Comparison of ENCODE assay signal across 9 cellular contexts in the genomic region with DNA sequence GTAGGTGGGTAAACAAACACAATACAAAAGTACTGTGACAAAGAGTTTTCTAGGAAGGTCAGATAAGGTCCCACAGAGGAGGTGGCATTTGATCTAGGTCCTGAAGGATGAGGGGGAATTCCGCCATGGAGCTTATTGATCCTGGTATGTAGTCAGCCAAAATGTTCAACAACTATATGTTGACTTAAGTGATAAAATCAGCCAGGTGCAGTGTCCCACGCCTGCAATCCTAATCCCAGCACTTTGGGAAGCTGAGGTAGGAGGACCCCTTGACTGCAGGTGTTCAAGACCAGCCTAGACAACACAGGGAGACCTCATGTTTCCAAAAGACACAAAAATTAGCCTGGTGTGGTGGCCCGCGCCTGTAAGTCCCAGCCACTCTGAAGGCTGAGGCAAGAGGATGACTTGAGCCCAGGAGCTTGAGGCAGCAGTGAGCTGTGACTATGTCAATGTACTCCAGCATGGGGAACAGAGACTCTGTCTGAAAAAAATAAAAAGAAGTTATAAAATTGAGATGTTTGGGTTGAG. TPM values are rescaled to one million over a fixed set of nuclear protein-coding genes. Genes with fewer than 3 reads are reported as not detected.
DNase-seq lines count a peak whose midpoint lies in the region; ATAC-seq and TF ChIP-seq lines count a peak whose summit lies in the region.
"Had no signal": no experiment of that assay in that cellular context is flagged by ENCODE, and none has a peak within 500 bp of the region (broad histone marks: within the 10 kb centered on the region; RNA-seq: fewer than 3 reads in every experiment).

No MANE protein-coding gene starts in this region.

- DNase-seq in SK-N-SH: no peak
- no peak for DNase-seq in T-helper 17 cell
- DNase-seq in psoas muscle: no peak
- DNase-seq in activated CD4-positive, alpha-beta T cell treated with anti-CD3 and anti-CD28 coated beads for 1 hour: no peak
- no peak for DNase-seq in activated CD8-positive, alpha-beta memory T cell treated with anti-CD3 and anti-CD28 coated beads, Interleukin-2, amount 50 U/mL, for 4 hours
- DNase-seq: NCI-H510A had no signal

- no peak for TF ChIP-seq CTCF in SK-N-SH (IDR thresholded peaks at IDR 0.05)
- no peak for TF ChIP-seq CTCF in psoas muscle (IDR thresholded peaks at IDR 0.05)

- no peak for TF ChIP-seq RAD21 in SK-N-SH (IDR thresholded peaks at IDR 0.05; ENCODE audit: low read length)

- POLR2A ChIA-PET in SK-N-SH (lab: Yijun Ruan, JAX): interaction anchor here (0.9 to 1.3 kb wide), 2 partner anchors 125 to 206 kb away, joined by 4 to 5 read pairs; a partner anchor contains a TSS

- no peak overlapping the region for H3K27ac Mint-ChIP-seq in T-helper 17 cell

- H3K27me3 ChIP-seq in SK-N-SH (ENCODE audit: insufficient read depth) (no peaks in the 10 kb centered on the region), psoas muscle (ENCODE audit: insufficient read depth in 3 of 3, low read length in 2 of 3) (no peaks in the 10 kb centered on the region)

- H3K9ac ChIP-seq in SK-N-SH: no peak overlapping the region

- 93% methylated on average over 4 of the region's 4 CpGs for WGBS in SK-N-SH (ENCODE audit: low lambda C conversion rate)
- 71 to 80% (median 75%) methylated on average over 4 of the region's 4 CpGs for WGBS in psoas muscle, 3 donors

- H4K20me1 ChIP-seq in SK-N-SH (ENCODE audit: insufficient read depth): no peaks in the 10 kb centered on the region

- no peak overlapping the region for H3K4me3 Mint-ChIP-seq in T-helper 17 cell

- H3K27ac ChIP-seq in SK-N-SH (ENCODE audit: low read depth in 2 of 2, low read length in 1 of 2): no peak overlapping the region
- H3K27ac ChIP-seq in psoas muscle: no peak overlapping the region

- H3K27me3 Mint-ChIP-seq in T-helper 17 cell: no peaks in the 10 kb centered on the region

- no peaks in the 10 kb centered on the region for H3K9me3 ChIP-seq in SK-N-SH
- H3K9me3 ChIP-seq in T-helper 17 cell (ENCODE audit: control insufficient read depth, low read length, poor library complexity, severe bottlenecking): no peaks in the 10 kb centered on the region
- H3K9me3 ChIP-seq in psoas muscle: no peaks in the 10 kb centered on the region

- CTCF ChIA-PET in SK-N-SH (lab: Yijun Ruan, JAX): interaction anchor here (0.7 to 3.1 kb wide), 38 partner anchors 10 to 1362 kb away, joined by 3 to 44 read pairs (median 4); a partner anchor contains a TSS

- no peak overlapping the region for H3K4me2 ChIP-seq in SK-N-SH

- H3K4me1 Mint-ChIP-seq in T-helper 17 cell: peaks cover 21% of the 10 kb centered on the region

- no peaks in the 10 kb centered on the region for H3F3A ChIP-seq in SK-N-SH (replicated peaks; ENCODE audit: insufficient read depth)

- H3K4me1 ChIP-seq in SK-N-SH (ENCODE audit: control insufficient read depth in 1 of 2, insufficient read depth in 2 of 2, low read depth in 1 of 2, low read length in 1 of 2): no peaks in the 10 kb centered on the region
- no peaks in the 10 kb centered on the region for H3K4me1 ChIP-seq in psoas muscle

- H3K36me3 Mint-ChIP-seq in T-helper 17 cell (ENCODE audit: low read depth): no peaks in the 10 kb centered on the region

- no peaks in the 10 kb centered on the region for H3K36me3 ChIP-seq in SK-N-SH (replicated peaks in 1 of 2; ENCODE audit: control insufficient read depth in 1 of 2, insufficient read depth in 2 of 2, low read length in 1 of 2)
- no peaks in the 10 kb centered on the region for H3K36me3 ChIP-seq in psoas muscle (ENCODE audit: insufficient read depth in 1 of 2, low read depth in 1 of 2)

- H3K4me3 ChIP-seq in SK-N-SH (ENCODE audit: low read depth in 2 of 2, low read length in 1 of 2): no peak overlapping the region
- H3K4me3 ChIP-seq in psoas muscle: no peak overlapping the region

- TF ChIP-seq EP300 in SK-N-SH (IDR thresholded peaks at IDR 0.05; ENCODE audit: borderline replicate concordance in 1 of 2, low read depth in 1 of 2, low read length in 1 of 2): no peak

- no peaks in the 10 kb centered on the region for H3K79me2 ChIP-seq in SK-N-SH (ENCODE audit: insufficient read depth)

- intact Hi-C loops in psoas muscle (cut with DNase I): loop anchor here (5.0 kb wide), 3 partner anchors 66 to 126 kb away; a partner anchor contains a TSS

- no peaks in the 10 kb centered on the region for H3K9me2 ChIP-seq in SK-N-SH

- peak; percentile 37; the same call in 2 of the 3 replicates for ATAC-seq in SK-N-SH treated with all-trans-retinoic acid at 6 μM for 48 hours
- ATAC-seq in HG02763 (IDR thresholded peaks at IDR 0.05; ENCODE audit: unreplicated experiment): peak; percentile 12
- peak; percentile 16 for ATAC-seq in T-helper 17 cell
- peak; percentile 17 to 63 (median 39) for ATAC-seq in psoas muscle
- no peak for ATAC-seq in GM18870 (IDR thresholded peaks at IDR 0.05; ENCODE audit: unreplicated experiment)

- no peak overlapping the region for H2AFZ ChIP-seq in SK-N-SH (ENCODE audit: low read depth)

TF ChIP-seq in SK-N-SH treated with all-trans-retinoic acid at 6 μM for 48 hours, 23 proteins besides CTCF, POLR2A, EP300 and RAD21 (continues in another document):
- TF ChIP-seq TOX (CRISPR knock-in tag; IDR thresholded peaks at IDR 0.05; ENCODE audit: borderline replicate concordance): no peak
- TF ChIP-seq, protein P1, sequence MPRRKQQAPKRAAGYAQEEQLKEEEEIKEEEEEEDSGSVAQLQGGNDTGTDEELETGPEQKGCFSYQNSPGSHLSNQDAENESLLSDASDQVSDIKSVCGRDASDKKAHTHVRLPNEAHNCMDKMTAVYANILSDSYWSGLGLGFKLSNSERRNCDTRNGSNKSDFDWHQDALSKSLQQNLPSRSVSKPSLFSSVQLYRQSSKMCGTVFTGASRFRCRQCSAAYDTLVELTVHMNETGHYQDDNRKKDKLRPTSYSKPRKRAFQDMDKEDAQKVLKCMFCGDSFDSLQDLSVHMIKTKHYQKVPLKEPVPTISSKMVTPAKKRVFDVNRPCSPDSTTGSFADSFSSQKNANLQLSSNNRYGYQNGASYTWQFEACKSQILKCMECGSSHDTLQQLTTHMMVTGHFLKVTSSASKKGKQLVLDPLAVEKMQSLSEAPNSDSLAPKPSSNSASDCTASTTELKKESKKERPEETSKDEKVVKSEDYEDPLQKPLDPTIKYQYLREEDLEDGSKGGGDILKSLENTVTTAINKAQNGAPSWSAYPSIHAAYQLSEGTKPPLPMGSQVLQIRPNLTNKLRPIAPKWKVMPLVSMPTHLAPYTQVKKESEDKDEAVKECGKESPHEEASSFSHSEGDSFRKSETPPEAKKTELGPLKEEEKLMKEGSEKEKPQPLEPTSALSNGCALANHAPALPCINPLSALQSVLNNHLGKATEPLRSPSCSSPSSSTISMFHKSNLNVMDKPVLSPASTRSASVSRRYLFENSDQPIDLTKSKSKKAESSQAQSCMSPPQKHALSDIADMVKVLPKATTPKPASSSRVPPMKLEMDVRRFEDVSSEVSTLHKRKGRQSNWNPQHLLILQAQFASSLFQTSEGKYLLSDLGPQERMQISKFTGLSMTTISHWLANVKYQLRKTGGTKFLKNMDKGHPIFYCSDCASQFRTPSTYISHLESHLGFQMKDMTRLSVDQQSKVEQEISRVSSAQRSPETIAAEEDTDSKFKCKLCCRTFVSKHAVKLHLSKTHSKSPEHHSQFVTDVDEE (CRISPR knock-in tag; IDR thresholded peaks at IDR 0.05): no peak
- TF ChIP-seq OSR1 (CRISPR knock-in tag; IDR thresholded peaks at IDR 0.05): no peak
- no peak for TF ChIP-seq BACH2 (CRISPR knock-in tag; IDR thresholded peaks at IDR 0.05; ENCODE audit: borderline replicate concordance)
- no peak for TF ChIP-seq ESRRG (CRISPR knock-in tag; IDR thresholded peaks at IDR 0.05)

TF ChIP-seq in SK-N-SH, 30 proteins besides CTCF, POLR2A, EP300 and RAD21:
- no peak for TF ChIP-seq FOXJ3 (CRISPR knock-in tag; IDR thresholded peaks at IDR 0.05)
- no peak for TF ChIP-seq YY1 (IDR thresholded peaks at IDR 0.05; ENCODE audit: low read depth)
- TF ChIP-seq SIN3A (IDR thresholded peaks at IDR 0.05; ENCODE audit: borderline replicate concordance, low read depth, low read length): no peak
- TF ChIP-seq POLR2AphosphoS5 (IDR thresholded peaks at IDR 0.05; ENCODE audit: low read depth, low read length): no peak
- TF ChIP-seq FOSL2 (IDR thresholded peaks at IDR 0.05; ENCODE audit: borderline replicate concordance, low read depth): no peak
- no peak for TF ChIP-seq NRF1 (IDR thresholded peaks at IDR 0.05; ENCODE audit: low read depth, low read length)
- TF ChIP-seq MXI1 (IDR thresholded peaks at IDR 0.05; ENCODE audit: low read depth, low read length): no peak
- TF ChIP-seq RCOR1 (IDR thresholded peaks at IDR 0.05; ENCODE audit: low read length): no peak

RNA-seq across cellular contexts. Expression of a gene that starts 46.4 kb away (rescaled TPM):
- polyA plus RNA-seq in SK-N-SH (2012; rRNA removed) (63.4 and 73.8 TPM in 2 replicates), psoas muscle (1,000 to 10,000 TPM in 1 of 3 donors, 100 to 1,000 TPM in 2; 418 to 3,967 (median 710) TPM)
- 61.6 and 71.9 TPM in 2 replicates for polyA plus RNA-seq in SK-N-SH (2012; cell fraction: cytosol; rRNA removed)
- polyA plus RNA-seq in SK-N-SH (2012; cell fraction: nucleus; rRNA removed): 43.0 and 48.4 TPM in 2 replicates
- total RNA-seq in T-helper 17 cell (10 to 100 TPM; 65.7 to 66.2 TPM), psoas muscle (1,000 to 10,000 TPM in 2 of 4 donors, 100 to 1,000 TPM in 2; 117 to 1,975 (median 1,047) TPM)

RNA-seq across cellular contexts. Expression of a gene that starts 56.8 kb away (rescaled TPM):
- polyA plus RNA-seq in SK-N-SH (2012; rRNA removed) (7.5 and 11.2 TPM in 2 replicates), psoas muscle (1 to 10 TPM; 5.6 to 9.8 (median 5.6) TPM)
- polyA plus RNA-seq in SK-N-SH (2012; cell fraction: cytosol; rRNA removed): 10.1 and 10.9 TPM in 2 replicates
- polyA plus RNA-seq in SK-N-SH (2012; cell fraction: nucleus; rRNA removed): 8.0 and 17.5 TPM in 2 replicates
- total RNA-seq in T-helper 17 cell (10 to 100 TPM; 49.4 to 54.4 TPM), psoas muscle (10 to 100 TPM; 12.2 to 16.4 (median 13.9) TPM)
